Comparison of ENCODE assay signal across 2 cellular contexts in the genomic region with DNA sequence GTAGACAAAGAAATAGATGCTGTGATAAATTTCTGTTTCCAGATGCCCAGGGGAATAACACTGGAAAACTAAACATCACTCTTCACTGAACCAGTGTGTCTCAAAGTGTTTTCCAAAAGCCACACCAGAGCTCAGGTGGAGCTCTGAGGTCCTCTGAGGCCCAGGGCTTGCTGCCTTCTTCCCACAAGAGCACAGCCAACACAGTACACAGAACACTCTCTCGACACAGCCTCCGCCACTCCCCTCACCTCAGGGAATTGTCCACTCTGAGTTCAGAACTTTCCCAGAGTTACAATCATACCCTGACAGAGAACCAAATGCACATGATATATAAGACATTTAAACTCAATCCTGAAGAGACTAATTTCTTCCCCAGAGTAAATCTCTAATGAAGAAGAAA.
TF ChIP-seq lines count a peak whose summit lies in the region.

No MANE protein-coding gene starts in this region.

TF ChIP-seq in liver, 16 proteins besides CTCF, POLR2A, EP300 and RAD21:
- TF ChIP-seq TAF1 (conservative IDR thresholded peaks at IDR 0.05) = no peak
- no peak for TF ChIP-seq FOXA2 (IDR thresholded peaks at IDR 0.05)
- TF ChIP-seq, protein P1, sequence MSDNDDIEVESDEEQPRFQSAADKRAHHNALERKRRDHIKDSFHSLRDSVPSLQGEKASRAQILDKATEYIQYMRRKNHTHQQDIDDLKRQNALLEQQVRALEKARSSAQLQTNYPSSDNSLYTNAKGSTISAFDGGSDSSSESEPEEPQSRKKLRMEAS (IDR thresholded peaks at IDR 0.05) = no peak
- TF ChIP-seq JUND (IDR thresholded peaks at IDR 0.05) = no peak
- TF ChIP-seq, protein P2, sequence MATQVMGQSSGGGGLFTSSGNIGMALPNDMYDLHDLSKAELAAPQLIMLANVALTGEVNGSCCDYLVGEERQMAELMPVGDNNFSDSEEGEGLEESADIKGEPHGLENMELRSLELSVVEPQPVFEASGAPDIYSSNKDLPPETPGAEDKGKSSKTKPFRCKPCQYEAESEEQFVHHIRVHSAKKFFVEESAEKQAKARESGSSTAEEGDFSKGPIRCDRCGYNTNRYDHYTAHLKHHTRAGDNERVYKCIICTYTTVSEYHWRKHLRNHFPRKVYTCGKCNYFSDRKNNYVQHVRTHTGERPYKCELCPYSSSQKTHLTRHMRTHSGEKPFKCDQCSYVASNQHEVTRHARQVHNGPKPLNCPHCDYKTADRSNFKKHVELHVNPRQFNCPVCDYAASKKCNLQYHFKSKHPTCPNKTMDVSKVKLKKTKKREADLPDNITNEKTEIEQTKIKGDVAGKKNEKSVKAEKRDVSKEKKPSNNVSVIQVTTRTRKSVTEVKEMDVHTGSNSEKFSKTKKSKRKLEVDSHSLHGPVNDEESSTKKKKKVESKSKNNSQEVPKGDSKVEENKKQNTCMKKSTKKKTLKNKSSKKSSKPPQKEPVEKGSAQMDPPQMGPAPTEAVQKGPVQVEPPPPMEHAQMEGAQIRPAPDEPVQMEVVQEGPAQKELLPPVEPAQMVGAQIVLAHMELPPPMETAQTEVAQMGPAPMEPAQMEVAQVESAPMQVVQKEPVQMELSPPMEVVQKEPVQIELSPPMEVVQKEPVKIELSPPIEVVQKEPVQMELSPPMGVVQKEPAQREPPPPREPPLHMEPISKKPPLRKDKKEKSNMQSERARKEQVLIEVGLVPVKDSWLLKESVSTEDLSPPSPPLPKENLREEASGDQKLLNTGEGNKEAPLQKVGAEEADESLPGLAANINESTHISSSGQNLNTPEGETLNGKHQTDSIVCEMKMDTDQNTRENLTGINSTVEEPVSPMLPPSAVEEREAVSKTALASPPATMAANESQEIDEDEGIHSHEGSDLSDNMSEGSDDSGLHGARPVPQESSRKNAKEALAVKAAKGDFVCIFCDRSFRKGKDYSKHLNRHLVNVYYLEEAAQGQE (IDR thresholded peaks at IDR 0.05) = no peak
- TF ChIP-seq, protein P3, sequence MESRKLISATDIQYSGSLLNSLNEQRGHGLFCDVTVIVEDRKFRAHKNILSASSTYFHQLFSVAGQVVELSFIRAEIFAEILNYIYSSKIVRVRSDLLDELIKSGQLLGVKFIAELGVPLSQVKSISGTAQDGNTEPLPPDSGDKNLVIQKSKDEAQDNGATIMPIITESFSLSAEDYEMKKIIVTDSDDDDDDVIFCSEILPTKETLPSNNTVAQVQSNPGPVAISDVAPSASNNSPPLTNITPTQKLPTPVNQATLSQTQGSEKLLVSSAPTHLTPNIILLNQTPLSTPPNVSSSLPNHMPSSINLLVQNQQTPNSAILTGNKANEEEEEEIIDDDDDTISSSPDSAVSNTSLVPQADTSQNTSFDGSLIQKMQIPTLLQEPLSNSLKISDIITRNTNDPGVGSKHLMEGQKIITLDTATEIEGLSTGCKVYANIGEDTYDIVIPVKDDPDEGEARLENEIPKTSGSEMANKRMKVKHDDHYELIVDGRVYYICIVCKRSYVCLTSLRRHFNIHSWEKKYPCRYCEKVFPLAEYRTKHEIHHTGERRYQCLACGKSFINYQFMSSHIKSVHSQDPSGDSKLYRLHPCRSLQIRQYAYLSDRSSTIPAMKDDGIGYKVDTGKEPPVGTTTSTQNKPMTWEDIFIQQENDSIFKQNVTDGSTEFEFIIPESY (IDR thresholded peaks at IDR 0.05) = no peak
- no peak for TF ChIP-seq NR2F2 (IDR thresholded peaks at IDR 0.05)
- no peak for TF ChIP-seq HNF4G (IDR thresholded peaks at IDR 0.05)
- no peak for TF ChIP-seq YY1 (IDR thresholded peaks at IDR 0.05)
- no peak for TF ChIP-seq RXRA (IDR thresholded peaks at IDR 0.05)
- TF ChIP-seq, protein P4, sequence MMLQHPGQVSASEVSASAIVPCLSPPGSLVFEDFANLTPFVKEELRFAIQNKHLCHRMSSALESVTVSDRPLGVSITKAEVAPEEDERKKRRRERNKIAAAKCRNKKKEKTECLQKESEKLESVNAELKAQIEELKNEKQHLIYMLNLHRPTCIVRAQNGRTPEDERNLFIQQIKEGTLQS (IDR thresholded peaks at IDR 0.05) = no peak
- no peak for TF ChIP-seq EGR1 (IDR thresholded peaks at IDR 0.05; ENCODE audit: low read depth in 2 of 2)

TF ChIP-seq in HepG2, 621 proteins besides CTCF, POLR2A, EP300 and RAD21:
- TF ChIP-seq ZSCAN29 (CRISPR knock-in tag; conservative IDR thresholded peaks at IDR 0.05) (no peak), ZNF777 (CRISPR knock-in tag; IDR thresholded peaks at IDR 0.05) (no peak), SMYD3 (CRISPR knock-in tag; IDR thresholded peaks at IDR 0.05) (no peak), ZSCAN22 (CRISPR knock-in tag; IDR thresholded peaks at IDR 0.05) (no peak), CAMTA2 (CRISPR knock-in tag; IDR thresholded peaks at IDR 0.05; ENCODE audit: borderline replicate concordance) (no peak), RNF2 (conservative IDR thresholded peaks at IDR 0.05; ENCODE audit: low read depth) (no peak), IRX3 (CRISPR knock-in tag; IDR thresholded peaks at IDR 0.05; ENCODE audit: borderline replicate concordance, low read depth) (no peak), ZNF326 (CRISPR knock-in tag; IDR thresholded peaks at IDR 0.05; ENCODE audit: borderline replicate concordance) (no peak), SMAD9 (CRISPR knock-in tag; IDR thresholded peaks at IDR 0.05) (no peak)
- TF ChIP-seq, protein P5, sequence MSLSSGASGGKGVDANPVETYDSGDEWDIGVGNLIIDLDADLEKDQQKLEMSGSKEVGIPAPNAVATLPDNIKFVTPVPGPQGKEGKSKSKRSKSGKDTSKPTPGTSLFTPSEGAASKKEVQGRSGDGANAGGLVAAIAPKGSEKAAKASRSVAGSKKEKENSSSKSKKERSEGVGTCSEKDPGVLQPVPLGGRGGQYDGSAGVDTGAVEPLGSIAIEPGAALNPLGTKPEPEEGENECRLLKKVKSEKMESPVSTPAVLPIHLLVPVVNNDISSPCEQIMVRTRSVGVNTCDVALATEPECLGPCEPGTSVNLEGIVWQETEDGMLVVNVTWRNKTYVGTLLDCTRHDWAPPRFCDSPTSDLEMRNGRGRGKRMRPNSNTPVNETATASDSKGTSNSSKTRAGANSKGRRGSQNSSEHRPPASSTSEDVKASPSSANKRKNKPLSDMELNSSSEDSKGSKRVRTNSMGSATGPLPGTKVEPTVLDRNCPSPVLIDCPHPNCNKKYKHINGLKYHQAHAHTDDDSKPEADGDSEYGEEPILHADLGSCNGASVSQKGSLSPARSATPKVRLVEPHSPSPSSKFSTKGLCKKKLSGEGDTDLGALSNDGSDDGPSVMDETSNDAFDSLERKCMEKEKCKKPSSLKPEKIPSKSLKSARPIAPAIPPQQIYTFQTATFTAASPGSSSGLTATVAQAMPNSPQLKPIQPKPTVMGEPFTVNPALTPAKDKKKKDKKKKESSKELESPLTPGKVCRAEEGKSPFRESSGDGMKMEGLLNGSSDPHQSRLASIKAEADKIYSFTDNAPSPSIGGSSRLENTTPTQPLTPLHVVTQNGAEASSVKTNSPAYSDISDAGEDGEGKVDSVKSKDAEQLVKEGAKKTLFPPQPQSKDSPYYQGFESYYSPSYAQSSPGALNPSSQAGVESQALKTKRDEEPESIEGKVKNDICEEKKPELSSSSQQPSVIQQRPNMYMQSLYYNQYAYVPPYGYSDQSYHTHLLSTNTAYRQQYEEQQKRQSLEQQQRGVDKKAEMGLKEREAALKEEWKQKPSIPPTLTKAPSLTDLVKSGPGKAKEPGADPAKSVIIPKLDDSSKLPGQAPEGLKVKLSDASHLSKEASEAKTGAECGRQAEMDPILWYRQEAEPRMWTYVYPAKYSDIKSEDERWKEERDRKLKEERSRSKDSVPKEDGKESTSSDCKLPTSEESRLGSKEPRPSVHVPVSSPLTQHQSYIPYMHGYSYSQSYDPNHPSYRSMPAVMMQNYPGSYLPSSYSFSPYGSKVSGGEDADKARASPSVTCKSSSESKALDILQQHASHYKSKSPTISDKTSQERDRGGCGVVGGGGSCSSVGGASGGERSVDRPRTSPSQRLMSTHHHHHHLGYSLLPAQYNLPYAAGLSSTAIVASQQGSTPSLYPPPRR (CRISPR knock-in tag; IDR thresholded peaks at IDR 0.05; ENCODE audit: borderline replicate concordance) = no peak
- TF ChIP-seq, protein P6, sequence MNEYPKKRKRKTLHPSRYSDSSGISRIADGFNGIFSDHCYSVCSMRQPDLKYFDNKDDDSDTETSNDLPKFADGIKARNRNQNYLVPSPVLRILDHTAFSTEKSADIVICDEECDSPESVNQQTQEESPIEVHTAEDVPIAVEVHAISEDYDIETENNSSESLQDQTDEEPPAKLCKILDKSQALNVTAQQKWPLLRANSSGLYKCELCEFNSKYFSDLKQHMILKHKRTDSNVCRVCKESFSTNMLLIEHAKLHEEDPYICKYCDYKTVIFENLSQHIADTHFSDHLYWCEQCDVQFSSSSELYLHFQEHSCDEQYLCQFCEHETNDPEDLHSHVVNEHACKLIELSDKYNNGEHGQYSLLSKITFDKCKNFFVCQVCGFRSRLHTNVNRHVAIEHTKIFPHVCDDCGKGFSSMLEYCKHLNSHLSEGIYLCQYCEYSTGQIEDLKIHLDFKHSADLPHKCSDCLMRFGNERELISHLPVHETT (CRISPR knock-in tag; conservative IDR thresholded peaks at IDR 0.05) = no peak
- TF ChIP-seq, protein P7, sequence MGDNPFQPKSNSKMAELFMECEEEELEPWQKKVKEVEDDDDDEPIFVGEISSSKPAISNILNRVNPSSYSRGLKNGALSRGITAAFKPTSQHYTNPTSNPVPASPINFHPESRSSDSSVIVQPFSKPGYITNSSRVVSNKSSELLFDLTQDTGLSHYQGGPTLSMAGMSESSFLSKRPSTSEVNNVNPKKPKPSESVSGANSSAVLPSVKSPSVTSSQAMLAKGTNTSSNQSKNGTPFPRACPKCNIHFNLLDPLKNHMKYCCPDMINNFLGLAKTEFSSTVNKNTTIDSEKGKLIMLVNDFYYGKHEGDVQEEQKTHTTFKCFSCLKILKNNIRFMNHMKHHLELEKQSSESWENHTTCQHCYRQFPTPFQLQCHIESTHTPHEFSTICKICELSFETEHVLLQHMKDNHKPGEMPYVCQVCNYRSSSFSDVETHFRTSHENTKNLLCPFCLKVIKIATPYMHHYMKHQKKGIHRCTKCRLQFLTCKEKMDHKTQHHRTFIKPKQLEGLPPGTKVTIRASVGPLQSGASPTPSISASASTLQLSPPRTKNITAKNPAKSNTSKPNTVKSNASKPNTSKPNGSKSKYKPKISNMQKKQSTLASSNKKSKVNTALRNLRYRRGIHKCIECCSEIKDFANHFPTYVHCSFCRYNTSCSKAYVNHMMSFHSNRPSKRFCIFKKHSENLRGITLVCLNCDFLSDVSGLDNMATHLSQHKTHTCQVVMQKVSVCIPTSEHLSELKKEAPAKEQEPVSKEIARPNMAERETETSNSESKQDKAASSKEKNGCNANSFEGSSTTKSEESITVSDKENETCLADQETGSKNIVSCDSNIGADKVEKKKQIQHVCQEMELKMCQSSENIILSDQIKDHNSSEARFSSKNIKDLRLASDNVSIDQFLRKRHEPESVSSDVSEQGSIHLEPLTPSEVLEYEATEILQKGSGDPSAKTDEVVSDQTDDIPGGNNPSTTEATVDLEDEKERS (CRISPR knock-in tag; IDR thresholded peaks at IDR 0.05) = no peak
